In the genomic region with DNA sequence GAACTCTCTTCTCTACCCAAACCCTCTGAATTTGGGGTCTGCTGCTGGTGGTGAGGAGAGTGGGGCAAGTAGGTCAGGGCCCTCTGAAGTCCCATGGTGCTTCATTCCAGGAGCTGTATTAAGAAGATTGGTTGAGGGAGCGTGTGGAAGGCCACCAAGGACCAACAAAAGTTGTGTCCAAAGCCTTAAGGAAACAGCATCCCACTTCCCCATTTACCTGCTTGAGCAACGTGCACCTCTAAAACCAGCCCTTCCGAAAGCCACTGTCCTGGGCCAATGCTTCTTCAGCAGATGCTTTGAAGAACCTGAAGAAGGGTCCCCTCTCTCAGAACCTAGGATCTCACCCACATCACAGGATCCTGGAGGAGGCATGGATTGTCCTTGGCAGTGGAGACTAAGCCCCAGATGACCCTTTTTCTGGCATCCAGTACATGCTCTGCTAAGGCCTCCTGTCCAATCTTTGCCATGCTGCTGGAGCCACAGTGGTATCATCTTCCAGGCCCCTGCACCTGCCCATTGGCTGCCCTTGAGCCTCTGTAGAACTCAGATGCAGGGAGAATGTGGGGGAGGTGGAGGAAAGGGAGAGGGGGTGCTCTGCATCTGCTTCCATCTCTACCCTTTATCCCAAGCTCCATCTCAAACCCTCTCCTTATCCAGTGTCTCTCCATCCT, we compare ENCODE assay signal across 12 cellular contexts. TPM values are rescaled to one million over a fixed set of nuclear protein-coding genes. Genes with fewer than 3 reads are reported as not detected.
A peak's percentile ranks its signal among the peaks of the same experiment; 100 is the strongest.
DNase-seq lines count a peak whose midpoint lies in the region; ATAC-seq and TF ChIP-seq lines count a peak whose summit lies in the region.
"Had no signal": no experiment of that assay in that cellular context is flagged by ENCODE, and none has a peak within 500 bp of the region (broad histone marks: within the 10 kb centered on the region; RNA-seq: fewer than 3 reads in every experiment).

No MANE protein-coding gene starts in this region.

- H3K4me1 ChIP-seq in BLaER1 = peaks cover 97% of the 10 kb centered on the region
- peaks cover 36 to 100% (median 89%) of the 10 kb centered on the region in 3 donors for H3K4me1 ChIP-seq in gastroesophageal sphincter
- peaks cover 93% of the 10 kb centered on the region for H3K4me1 ChIP-seq in psoas muscle
- H3K4me1 ChIP-seq in OCI-LY7 (ENCODE audit: insufficient read depth, low read length, poor library complexity, severe bottlenecking) = peaks cover 32% of the 10 kb centered on the region

- H3K9me2 ChIP-seq in OCI-LY7 (ENCODE audit: insufficient read depth, low read length) = no peaks in the 10 kb centered on the region

- H3K4me3 ChIP-seq in BLaER1 (no peak overlapping the region), gastroesophageal sphincter (peak overlapping the region in 1 of 2 donors; percentile 13), psoas muscle (peak overlapping the region; percentile 40), OCI-LY7 (ENCODE audit: low read depth, low read length, poor library complexity, severe bottlenecking) (no peak overlapping the region)

- TF ChIP-seq CTCF in RWPE1 (conservative IDR thresholded peaks at IDR 0.05; ENCODE audit: low read depth) (no peak), gastroesophageal sphincter (IDR thresholded peaks at IDR 0.05) (no peak), psoas muscle (IDR thresholded peaks at IDR 0.05) (no peak), OCI-LY7 (conservative IDR thresholded peaks at IDR 0.05; ENCODE audit: low read length) (no peak)

- intact Hi-C loops in psoas muscle (cut with DNase I) = no loop called here
- intact Hi-C loops in OCI-LY7 (cut with micrococcal nuclease; ENCODE audit: unreplicated experiment) = no loop called here

- POLR2A ChIA-PET in RWPE1 (lab: Yijun Ruan, JAX; ENCODE audit: low non-redundant PET) (interaction anchor here (0.6 kb wide), 1 partner anchor 119 kb away, joined by 10 read pairs; no protein-coding TSS in a partner anchor), OCI-LY7 (lab: Charles Lee) (no interaction called here)

- H3K4me2 ChIP-seq in BLaER1 (peak overlapping the region; percentile 78), OCI-LY7 (ENCODE audit: low read length) (no peak overlapping the region)
- H3K4me2 ChIP-seq: KMS-11 had no signal

- H3K27ac ChIP-seq in BLaER1 = no peak overlapping the region
- H3K27ac ChIP-seq in RWPE1 = peak overlapping the region; percentile 76
- H3K27ac ChIP-seq in gastroesophageal sphincter = peak overlapping the region; percentile 94 to 99 (median 97)
- H3K27ac ChIP-seq in psoas muscle = peak overlapping the region; percentile 99
- H3K27ac ChIP-seq in OCI-LY7 (ENCODE audit: low read depth, low read length, poor library complexity, severe bottlenecking) = no peak overlapping the region
- H3K27ac ChIP-seq: C4-2B, KMS-11 had no signal

- DNase-seq in RWPE1 (ENCODE audit: low spot score) (no peak), psoas muscle (peak in 1 of 2 donors; percentile 76), NCI-H2196 (lab: John Stamatoyannopoulos, UW; ENCODE audit: unreplicated experiment) (no peak), OCI-LY7 (ENCODE audit: low spot score) (no peak)
- DNase-seq: activated CD8-positive, alpha-beta memory T cell treated with anti-CD3 and anti-CD28 coated beads for 24 hours; NCI-H345 had no signal

- no peak for ATAC-seq in gastroesophageal sphincter
- peak; percentile 43 to 52 (median 48) for ATAC-seq in psoas muscle
- ATAC-seq in GM19023 (IDR thresholded peaks at IDR 0.05; ENCODE audit: unreplicated experiment) = no peak
- ATAC-seq in GM18520 (IDR thresholded peaks at IDR 0.05; ENCODE audit: unreplicated experiment) = no peak

- H3K9me3 ChIP-seq in BLaER1 (no peaks in the 10 kb centered on the region), gastroesophageal sphincter (no peaks in the 10 kb centered on the region), psoas muscle (no peaks in the 10 kb centered on the region), OCI-LY7 (ENCODE audit: low read length) (no peaks in the 10 kb centered on the region)

- TF ChIP-seq POLR2A in gastroesophageal sphincter (IDR thresholded peaks at IDR 0.05) = no peak

- H3K9ac ChIP-seq in BLaER1 = no peak overlapping the region
- H3K9ac ChIP-seq: KMS-11 had no signal

- CTCF ChIA-PET in RWPE1 (lab: Yijun Ruan, JAX) = interaction anchor here (0.6 to 0.7 kb wide), 2 partner anchors 30 to 36 kb away, joined by 3 read pairs; no protein-coding TSS in a partner anchor
- CTCF ChIA-PET in OCI-LY7 (lab: Charles Lee; ENCODE audit: unreplicated experiment) = no interaction called here

- no peak overlapping the region for H2AFZ ChIP-seq in OCI-LY7 (ENCODE audit: low read length)

- TF ChIP-seq EP300 in gastroesophageal sphincter (IDR thresholded peaks at IDR 0.05) = no peak

- no peaks in the 10 kb centered on the region for H3K27me3 ChIP-seq in BLaER1
- no peaks in the 10 kb centered on the region for H3K27me3 ChIP-seq in gastroesophageal sphincter
- no peaks in the 10 kb centered on the region for H3K27me3 ChIP-seq in psoas muscle (ENCODE audit: insufficient read depth in 3 of 3, low read length in 2 of 3)

- H4K20me1 ChIP-seq in BLaER1 = no peaks in the 10 kb centered on the region
- H4K20me1 ChIP-seq in OCI-LY7 (ENCODE audit: insufficient read depth, low read length) = no peaks in the 10 kb centered on the region

- WGBS in gastroesophageal sphincter (ENCODE audit: low coverage in 1 of 2), 2 donors = 100% methylated on average over 1 of the region's 3 CpGs; no CpG with 5 or more reads in 1 of the 2 donors
- WGBS in psoas muscle, 3 donors = 33 to 67% (median 49%) methylated on average over 3 of the region's 3 CpGs

- no peaks in the 10 kb centered on the region for H3K79me2 ChIP-seq in OCI-LY7 (ENCODE audit: insufficient read depth, low read depth, low read length)

- H3K36me3 ChIP-seq in BLaER1 (no peaks in the 10 kb centered on the region), gastroesophageal sphincter (no peaks in the 10 kb centered on the region), psoas muscle (ENCODE audit: insufficient read depth in 1 of 2, low read depth in 1 of 2) (no peaks in the 10 kb centered on the region), OCI-LY7 (ENCODE audit: insufficient read depth, low read length) (no peaks in the 10 kb centered on the region)

- BruUV-seq in OCI-LY7 (replicated peaks; lab: Mats Ljungman, UMichigan) = no TSS peak

RNA-seq across cellular contexts. Expression of gene NR1D1, which starts 5.8 kb away (rescaled TPM):
- 10 to 100 TPM in 3 of 4 donors, 1 to 10 TPM in 1; 1.5 to 20.4 (median 18.3) TPM for total RNA-seq in gastroesophageal sphincter
- total RNA-seq in psoas muscle = 10 to 100 TPM; 29.4 to 88.7 (median 51.0) TPM
- 10 to 100 TPM; 21.4 to 41.6 (median 24.4) TPM for polyA plus RNA-seq in psoas muscle
- total RNA-seq in OCI-LY7 (2014; rRNA removed; shearing (Covaris generic)) = 1.7 and 2.3 TPM in 2 replicates
- 7.0 and 8.7 TPM in 2 replicates for total RNA-seq in OCI-LY7 (2022)

RNA-seq across cellular contexts. Expression of gene MSL1, which starts 15.5 kb away (rescaled TPM):
- total RNA-seq in gastroesophageal sphincter (100 to 1,000 TPM in 1 of 4 donors, 10 to 100 TPM in 3; 67.0 to 107 (median 88.1) TPM), psoas muscle (10 to 100 TPM; 63.3 to 75.6 (median 69.0) TPM), OCI-LY7 (2022) (96.0 and 97.2 TPM in 2 replicates)
- polyA plus RNA-seq in psoas muscle = 10 to 100 TPM; 48.6 to 84.7 (median 56.4) TPM
- 67.2 and 95.4 TPM in 2 replicates for total RNA-seq in OCI-LY7 (2014; rRNA removed; shearing (Covaris generic))

RNA-seq across cellular contexts. Expression of gene CASC3, which starts 34.1 kb away (rescaled TPM):
- 100 to 1,000 TPM in 1 of 4 donors, 10 to 100 TPM in 3; 63.1 to 114 (median 89.1) TPM for total RNA-seq in gastroesophageal sphincter
- 10 to 100 TPM; 43.9 to 76.7 (median 57.1) TPM for total RNA-seq in psoas muscle
- polyA plus RNA-seq in psoas muscle = 10 to 100 TPM; 34.5 to 53.6 (median 38.6) TPM
- total RNA-seq in OCI-LY7 (2014; rRNA removed; shearing (Covaris generic)) = 42.6 and 46.9 TPM in 2 replicates
- 100 and 117 TPM in 2 replicates for total RNA-seq in OCI-LY7 (2022)

RNA-seq across cellular contexts. Expression of gene THRA, which starts 43.5 kb away (rescaled TPM):
- total RNA-seq in gastroesophageal sphincter (100 to 1,000 TPM in 2 of 4 donors, 10 to 100 TPM in 2; 84.8 to 133 (median 102) TPM), psoas muscle (10 to 100 TPM; 39.5 to 55.1 (median 42.9) TPM), OCI-LY7 (2022) (3.9 and 5.1 TPM in 2 replicates)
- 10 to 100 TPM in 2 of 3 donors, 1 to 10 TPM in 1; 9.5 to 60.0 (median 29.0) TPM for polyA plus RNA-seq in psoas muscle
- 5.4 and 9.3 TPM in 2 replicates for total RNA-seq in OCI-LY7 (2014; rRNA removed; shearing (Covaris generic))

RNA-seq across cellular contexts. Expression of gene MED24, which starts 52.0 kb away (rescaled TPM):
- total RNA-seq in gastroesophageal sphincter (10 to 100 TPM; 42.1 to 57.9 (median 50.3) TPM), psoas muscle (100 to 1,000 TPM in 2 of 4 donors, 10 to 100 TPM in 2; 56.3 to 120 (median 87.9) TPM), OCI-LY7 (2022) (103 and 112 TPM in 2 replicates)
- 100 to 1,000 TPM in 1 of 3 donors, 10 to 100 TPM in 2; 51.1 to 115 (median 55.9) TPM for polyA plus RNA-seq in psoas muscle
- 36.3 and 65.9 TPM in 2 replicates for total RNA-seq in OCI-LY7 (2014; rRNA removed; shearing (Covaris generic))

Comparison
In these comparisons a context has a peak if more than half of its experiments do, and no peak if none do; other contexts are left out.
1. H3K27ac ChIP-seq: peak in RWPE1 (single experiment), gastroesophageal sphincter (4 of 4) and psoas muscle (single experiment); none in BLaER1 (single experiment) and OCI-LY7 (single experiment).
2. ATAC-seq: peak in psoas muscle (4 of 4); none in gastroesophageal sphincter (single experiment), GM19023 (single experiment) and GM18520 (single experiment).